22 cellular contexts compared by ENCODE assay signal in genomic region chr4:11542952-11543351, GRCh38.
"Had no signal": no experiment of that assay in that cellular context is flagged by ENCODE, and none has a peak within 500 bp of the region (broad histone marks: within the 10 kb centered on the region; RNA-seq: fewer than 3 reads in every experiment).

No MANE protein-coding gene starts in this region.

- DNase-seq: activated CD4-positive, alpha-beta memory T cell treated with anti-CD3 and anti-CD28 coated beads for 36 hours; activated CD4-positive, alpha-beta T cell treated with anti-CD3 and anti-CD28 coated beads, Interleukin-2, amount 10 ng/mL, durations not matched to agents 7 days and 5 days; activated CD4-positive, CD25-positive, alpha-beta regulatory T cell; activated CD8-positive, alpha-beta memory T cell treated with anti-CD3 and anti-CD28 coated beads for 24 hours; activated gamma-delta T cell; activated naive CD4-positive, alpha-beta T cell treated with anti-CD3 and anti-CD28 coated beads for 36 hours; activated T-cell treated with anti-CD3 and anti-CD28 coated beads for 4 hours; activated T-cell treated with anti-CD3 and anti-CD28 coated beads, Interleukin-2, amount 50 U/mL, for 48 hours; amygdala; caudate nucleus; NCI-H1105; NCI-H1436; NCI-H1694 treated with DMSO at 0.1 percent for 48 hours; NCI-H2029 treated with DMSO at 0.1 percent for 48 hours; NCI-H510A treated with DMSO at 0.1 percent for 48 hours; NK-92 treated with Interleukin-12 subunit alpha and Interleukin-12 subunit beta, amount 100 ng/mL, for 24 hours; SIG-M5; T-helper 17 cell; T-helper 9 cell had no signal

- ATAC-seq: activated T-helper 17 cell treated with anti-CD3 and anti-CD28 coated beads, Interleukin-2, amount 50 U/mL, for 72 hours; T-helper 17 cell had no signal

- H3K27me3 ChIP-seq: brain microvascular endothelial cell, MG63 had no signal

- H3K36me3 ChIP-seq: brain microvascular endothelial cell, MG63 had no signal

- H3K9me3 ChIP-seq: MG63 had no signal

- H3K4me3 ChIP-seq: MG63 had no signal
